In the genomic region with DNA sequence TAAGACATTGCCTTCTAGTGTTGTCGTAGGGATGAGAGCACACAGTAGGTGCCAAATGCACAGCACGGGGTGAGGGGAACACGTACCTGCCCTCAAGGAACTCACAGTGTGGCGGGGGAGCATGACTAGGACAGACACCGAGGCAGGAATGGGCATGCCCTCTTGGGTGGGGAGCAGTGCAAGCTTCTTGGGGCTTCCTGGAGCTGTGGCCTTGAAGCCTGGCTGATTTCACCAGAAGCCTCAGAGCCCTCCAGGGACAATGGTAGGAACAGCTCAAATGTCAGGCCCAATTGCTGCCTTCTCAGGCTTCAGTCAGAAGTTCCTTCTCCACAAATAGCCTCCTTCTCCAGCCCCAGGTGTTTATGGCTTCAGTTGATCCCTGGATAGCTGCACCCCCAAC, we compare ENCODE assay signal across 34 cellular contexts. TPM values are rescaled to one million over a fixed set of nuclear protein-coding genes. Genes with fewer than 3 reads are reported as not detected.
DNase-seq lines count a peak whose midpoint lies in the region; ATAC-seq and TF ChIP-seq lines count a peak whose summit lies in the region.
"Had no signal": no experiment of that assay in that cellular context is flagged by ENCODE, and none has a peak within 500 bp of the region (broad histone marks: within the 10 kb centered on the region; RNA-seq: fewer than 3 reads in every experiment).

No MANE protein-coding gene starts in this region.

- no peak overlapping the region for H2AFZ ChIP-seq in mammary epithelial cell (ENCODE audit: low read depth, low read length)
- H2AFZ ChIP-seq: neural progenitor cell had no signal

- H3K4me2 ChIP-seq in mammary epithelial cell (ENCODE audit: insufficient read depth, low read depth, low read length) = no peak overlapping the region
- H3K4me2 ChIP-seq: A549, neural progenitor cell had no signal

- dilution Hi-C loops in mammary epithelial cell (cut with HindIII; ENCODE audit: low sequenced_read_pairs) = no loop called here

- H3K4me1 Mint-ChIP-seq in nephron progenitor cell = peaks cover 60% of the 10 kb centered on the region
- H3K4me1 Mint-ChIP-seq: activated B cell treated with CpG ODN at 0.5 μM for 24 hours; central memory CD8-positive, alpha-beta T cell; stimulated activated naive CD8-positive, alpha-beta T cell treated with anti-CD3 and anti-CD28 coated beads, Interleukin-15, amount 100 ng/mL, for 72 hours had no signal

- H3K27me3 ChIP-seq in mammary epithelial cell (ENCODE audit: insufficient read depth, low read length) = no peaks in the 10 kb centered on the region
- H3K27me3 ChIP-seq: ascending aorta, BE2C, neural progenitor cell had no signal

- WGBS in mammary epithelial cell (ENCODE audit: low coverage, missing lambda C conversion rate) = 78% methylated on average over 5 of the region's 5 CpGs

- H3K36me3 Mint-ChIP-seq in nephron progenitor cell (ENCODE audit: low read depth) = peaks cover 5% of the 10 kb centered on the region
- H3K36me3 Mint-ChIP-seq: activated naive CD4-positive, alpha-beta T cell treated with anti-CD3 and anti-CD28 coated beads, Interleukin-2, amount 50 U/mL, for 72 hours had no signal

- H3K9me3 Mint-ChIP-seq in nephron progenitor cell = no peaks in the 10 kb centered on the region
- H3K9me3 Mint-ChIP-seq: activated B cell treated with CpG ODN at 0.5 μM for 24 hours; activated naive CD4-positive, alpha-beta T cell treated with anti-CD3 and anti-CD28 coated beads, Interleukin-2, amount 50 U/mL, for 72 hours; activated T-helper 2 cell treated with anti-CD3 and anti-CD28 coated beads, Interferon-gamma antibody, Interleukin-2, Interleukin-4, amounts not matched to agents 10 μg/mL and 5 μg/mL and 100 μg/mL, durations not matched to agents 14 hours and 24 hours and 36 hours; central memory CD8-positive, alpha-beta T cell; neural progenitor cell; stimulated activated naive CD8-positive, alpha-beta T cell treated with anti-CD3 and anti-CD28 coated beads, Interleukin-15, amount 100 ng/mL, for 72 hours; type B pancreatic cell had no signal

- peak; percentile 41 for ATAC-seq in esophagus mucosa
- no peak for ATAC-seq in GM18520 (IDR thresholded peaks at IDR 0.05; ENCODE audit: unreplicated experiment)
- ATAC-seq in omental fat pad (ENCODE audit: low FRiP score) = no peak
- ATAC-seq: A549; activated naive CD4-positive, alpha-beta T cell treated with anti-CD3 and anti-CD28 coated beads, Interleukin-2, amount 50 U/mL, for 72 hours; sciatic nerve; stimulated activated naive CD8-positive, alpha-beta T cell treated with anti-CD3 and anti-CD28 coated beads, Interleukin-15, amount 100 ng/mL, for 72 hours had no signal

- H3K4me3 Mint-ChIP-seq in nephron progenitor cell = no peak overlapping the region
- H3K4me3 Mint-ChIP-seq: activated B cell treated with CpG ODN at 0.5 μM for 24 hours; central memory CD8-positive, alpha-beta T cell; neural progenitor cell; stimulated activated naive CD8-positive, alpha-beta T cell treated with anti-CD3 and anti-CD28 coated beads, Interleukin-15, amount 100 ng/mL, for 72 hours; type B pancreatic cell had no signal

- H3K79me2 ChIP-seq in mammary epithelial cell (ENCODE audit: insufficient read depth, low read length) = no peaks in the 10 kb centered on the region

- no peak overlapping the region for H3K9ac ChIP-seq in mammary epithelial cell (ENCODE audit: insufficient read depth, low read length)
- H3K9ac ChIP-seq: neural progenitor cell had no signal

- intact Hi-C loops in mammary epithelial cell (cut with micrococcal nuclease) = no loop called here

- H3K36me3 ChIP-seq in mammary epithelial cell (ENCODE audit: insufficient read depth, low read length) = no peaks in the 10 kb centered on the region
- H3K36me3 ChIP-seq: BE2C, neural progenitor cell had no signal

- no peaks in the 10 kb centered on the region for H3K9me3 ChIP-seq in mammary epithelial cell (replicated peaks; ENCODE audit: insufficient read depth, low read length)
- H3K9me3 ChIP-seq: A549, ascending aorta, BE2C had no signal

- peaks cover 6% of the 10 kb centered on the region for H3K4me1 ChIP-seq in mammary epithelial cell (ENCODE audit: insufficient read depth, low read length)
- H3K4me1 ChIP-seq: BE2C had no signal

- TF ChIP-seq CTCF in nephron progenitor cell (IDR thresholded peaks at IDR 0.05) (no peak), mammary epithelial cell (conservative IDR thresholded peaks at IDR 0.05 in 1 of 2, IDR thresholded peaks at IDR 0.05 in 1 of 2; ENCODE audit: extremely low read depth in 1 of 2, insufficient read depth in 1 of 2, low read depth in 1 of 2, low read length in 2 of 2) (no peak), omental fat pad (IDR thresholded peaks at IDR 0.05) (no peak)

- H3K4me3 ChIP-seq in mammary epithelial cell (replicated peaks in 1 of 3; ENCODE audit: insufficient read depth in 1 of 3, low read depth in 2 of 3, low read length in 3 of 3) = no peak overlapping the region
- H3K4me3 ChIP-seq: A549, ascending aorta, neural progenitor cell had no signal

- CTCF ChIA-PET in mammary epithelial cell (lab: Charles Lee; ENCODE audit: low non-redundant PET) = no interaction called here

- no peaks in the 10 kb centered on the region for H4K20me1 ChIP-seq in mammary epithelial cell (ENCODE audit: insufficient read depth, low read length)

- H3K27ac ChIP-seq in mammary epithelial cell (ENCODE audit: insufficient read depth, low read depth, low read length) = no peak overlapping the region
- H3K27ac ChIP-seq: A549, ascending aorta, epithelial cell of prostate, neural progenitor cell had no signal

- BruUV-seq in mammary epithelial cell (replicated peaks; lab: Mats Ljungman, UMichigan) = no TSS peak

- DNase-seq in NCI-H82 (lab: John Stamatoyannopoulos, UW) = peak; percentile 50
- no peak for DNase-seq in NCI-H82 treated with DMSO at 0.1 percent for 48 hours (lab: John Stamatoyannopoulos, UW; ENCODE audit: unreplicated experiment)
- no peak for DNase-seq in nephron progenitor cell
- no peak for DNase-seq in mammary epithelial cell
- DNase-seq in omental fat pad (ENCODE audit: low spot score) = no peak
- no peak for DNase-seq in DMS153 (lab: John Stamatoyannopoulos, UW)
- DNase-seq: activated B cell treated with CpG ODN at 0.5 μM for 24 hours; activated CD4-positive, alpha-beta T cell treated with anti-CD3 and anti-CD28 coated beads, Interleukin-2, amount 50 U/mL, for 4 hours; activated CD8-positive, alpha-beta memory T cell treated with anti-CD3 and anti-CD28 coated beads, Interleukin-2, amount 50 U/mL, for 4 hours; BE2C; DND-41; foreskin melanocyte; H7; hippocampal formation; Karpas-422; NCI-H1694 treated with DMSO at 0.1 percent for 48 hours; NCI-H226; NCI-H748 treated with DMSO at 0.1 percent for 48 hours; stimulated activated CD4-positive, alpha-beta T cell treated with anti-CD3 and anti-CD28 coated beads, Interleukin-15, amount 100 ng/mL, for 24 hours; stimulated activated naive CD8-positive, alpha-beta T cell treated with anti-CD3 and anti-CD28 coated beads, Interleukin-15, amount 100 ng/mL, for 72 hours; T-helper 9 cell had no signal

- in situ Hi-C loops in mammary epithelial cell (cut with MboI; ENCODE audit: low sequenced_read_pairs in 2 of 2) = no loop called here

- H3K27ac Mint-ChIP-seq in nephron progenitor cell = peak overlapping the region; percentile 93
- H3K27ac Mint-ChIP-seq: activated B cell treated with CpG ODN at 0.5 μM for 24 hours; activated naive CD4-positive, alpha-beta T cell treated with anti-CD3 and anti-CD28 coated beads, Interleukin-2, amount 50 U/mL, for 72 hours; activated T-helper 2 cell treated with anti-CD3 and anti-CD28 coated beads, Interferon-gamma antibody, Interleukin-2, Interleukin-4, amounts not matched to agents 10 μg/mL and 5 μg/mL and 100 μg/mL, durations not matched to agents 14 hours and 24 hours and 36 hours; stimulated activated naive CD8-positive, alpha-beta T cell treated with anti-CD3 and anti-CD28 coated beads, Interleukin-15, amount 100 ng/mL, for 72 hours; type B pancreatic cell had no signal

- H3K27me3 Mint-ChIP-seq in nephron progenitor cell (ENCODE audit: low read depth, poor library complexity) = peaks cover 3% of the 10 kb centered on the region
- H3K27me3 Mint-ChIP-seq: type B pancreatic cell had no signal

RNA-seq across cellular contexts. Expression of a gene that starts 43.4 kb away (rescaled TPM):
- 11.0 TPM for total RNA-seq in esophagus mucosa
- total RNA-seq in mammary epithelial cell = 10 to 100 TPM in 1 of 2 donors, 1 to 10 TPM in 1; 8.8 to 21.6 TPM
- 18.6 TPM for polyA plus RNA-seq in mammary epithelial cell
- 29.2 TPM for polyA minus RNA-seq in mammary epithelial cell
- 10 to 100 TPM; 14.5 to 79.3 (median 17.0) TPM for total RNA-seq in omental fat pad
- total RNA-seq: activated B cell treated with CpG ODN at 0.5 μM for 24 hours, mononuclear cell, OCI-LY7 had no signal
